ENCODE assay signal across 1 cellular context in the genomic region with DNA sequence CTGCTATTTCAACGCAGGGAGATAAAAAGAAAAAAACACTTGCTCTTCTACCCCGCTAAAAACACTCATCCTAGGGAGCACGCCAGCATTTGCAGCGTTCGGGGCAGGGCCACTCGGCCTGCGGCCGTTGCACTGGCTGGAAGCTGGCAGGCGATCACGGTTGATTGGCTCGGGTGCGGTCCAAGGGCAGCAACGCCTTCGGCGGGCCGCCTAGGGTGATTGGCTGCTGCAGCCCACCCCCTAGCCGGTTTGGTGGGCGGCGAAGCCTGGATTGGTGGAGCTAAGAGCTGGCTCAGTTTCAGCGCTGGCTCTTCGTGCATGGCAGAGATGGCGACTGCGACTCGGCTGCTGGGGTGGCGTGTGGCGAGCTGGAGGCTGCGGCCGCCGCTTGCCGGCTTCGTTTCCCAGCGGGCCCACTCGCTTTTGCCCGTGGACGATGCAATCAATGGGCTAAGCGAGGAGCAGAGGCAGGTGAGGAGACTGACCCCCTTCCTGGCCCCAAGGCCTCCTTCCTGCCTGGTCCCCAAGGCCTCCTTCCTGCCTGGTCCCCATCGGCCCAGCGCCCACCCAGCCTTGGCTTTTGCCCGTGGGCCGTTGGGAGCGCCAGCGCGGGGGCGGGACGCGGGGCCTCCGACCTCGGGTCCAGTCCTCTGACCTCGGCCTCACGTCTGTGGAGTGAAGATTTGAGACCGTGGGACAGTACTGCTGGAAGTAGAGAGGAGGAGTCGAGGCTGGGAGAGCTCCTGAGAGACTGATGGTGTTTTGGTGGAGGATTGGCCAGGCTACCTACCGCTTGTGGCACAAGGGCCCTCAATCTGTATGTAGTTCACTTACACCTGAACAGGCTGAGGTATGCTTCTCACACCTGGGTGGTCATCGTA.
TF ChIP-seq lines count a peak whose summit lies in the region.

Gene IVD (plus strand): TSS at position 295 of the 881 bp plus-strand sequence. CDS start 33 bp downstream, at position 328.

TF ChIP-seq in HepG2, 621 proteins besides CTCF, POLR2A, EP300 and RAD21 (continued from another document and continues in another):
- TF ChIP-seq, protein P1, sequence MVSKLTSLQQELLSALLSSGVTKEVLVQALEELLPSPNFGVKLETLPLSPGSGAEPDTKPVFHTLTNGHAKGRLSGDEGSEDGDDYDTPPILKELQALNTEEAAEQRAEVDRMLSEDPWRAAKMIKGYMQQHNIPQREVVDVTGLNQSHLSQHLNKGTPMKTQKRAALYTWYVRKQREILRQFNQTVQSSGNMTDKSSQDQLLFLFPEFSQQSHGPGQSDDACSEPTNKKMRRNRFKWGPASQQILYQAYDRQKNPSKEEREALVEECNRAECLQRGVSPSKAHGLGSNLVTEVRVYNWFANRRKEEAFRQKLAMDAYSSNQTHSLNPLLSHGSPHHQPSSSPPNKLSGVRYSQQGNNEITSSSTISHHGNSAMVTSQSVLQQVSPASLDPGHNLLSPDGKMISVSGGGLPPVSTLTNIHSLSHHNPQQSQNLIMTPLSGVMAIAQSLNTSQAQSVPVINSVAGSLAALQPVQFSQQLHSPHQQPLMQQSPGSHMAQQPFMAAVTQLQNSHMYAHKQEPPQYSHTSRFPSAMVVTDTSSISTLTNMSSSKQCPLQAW (CRISPR knock-in tag; IDR thresholded peaks at IDR 0.05) = peak; percentile 50; the same call in 1 of the 2 replicates
- TF ChIP-seq AGO2 (optimal IDR thresholded peaks at IDR 0.05; ENCODE audit: low read depth, low read length) (peak; percentile 71), ZNF792 (CRISPR knock-in tag; IDR thresholded peaks at IDR 0.05) (peak; percentile 50; the same call in 1 of the 2 replicates), ZNF572 (CRISPR knock-in tag; IDR thresholded peaks at IDR 0.05) (no peak), ZNF788 (CRISPR knock-in tag; IDR thresholded peaks at IDR 0.05; ENCODE audit: borderline replicate concordance) (peak; percentile 25; the same call in 1 of the 2 replicates), ZNF772 (CRISPR knock-in tag; IDR thresholded peaks at IDR 0.05) (peak; percentile 78; the same call in 1 of the 2 replicates), ZNF143 (CRISPR knock-in tag; IDR thresholded peaks at IDR 0.05) (no peak), MATR3 (CRISPR knock-in tag; IDR thresholded peaks at IDR 0.05) (no peak), CSRNP2 (CRISPR knock-in tag; conservative IDR thresholded peaks at IDR 0.05; ENCODE audit: low read depth) (no peak), SCMH1 (CRISPR knock-in tag; IDR thresholded peaks at IDR 0.05; ENCODE audit: borderline replicate concordance) (no peak), ZNF33B (CRISPR knock-in tag; IDR thresholded peaks at IDR 0.05) (0 out of 2 replicates have a peak, but pooled peaks have one; percentile 71), GFI1 (CRISPR knock-in tag; IDR thresholded peaks at IDR 0.05; ENCODE audit: borderline replicate concordance) (no peak; the same call in 1 of the 2 replicates), FOXO1 (CRISPR knock-in tag; IDR thresholded peaks at IDR 0.05) (peak; percentile 25; the same call in 1 of the 2 replicates), ARID3A (IDR thresholded peaks at IDR 0.05; ENCODE audit: low read depth, low read length) (no peak), ATF7 (IDR thresholded peaks at IDR 0.05) (no peak), ATF7 (CRISPR knock-in tag; IDR thresholded peaks at IDR 0.05) (no peak), KIAA2018 (CRISPR knock-in tag; IDR thresholded peaks at IDR 0.05; ENCODE audit: borderline replicate concordance) (peak; percentile 71; the same call in 1 of the 2 replicates), CBX5 (CRISPR knock-in tag; IDR thresholded peaks at IDR 0.05; ENCODE audit: borderline replicate concordance) (no peak), ZNF512 (CRISPR knock-in tag; IDR thresholded peaks at IDR 0.05) (no peak), WIZ (CRISPR knock-in tag; IDR thresholded peaks at IDR 0.05) (0 out of 2 replicates have a peak, but pooled peaks have one; percentile 52), SPEN (CRISPR knock-in tag; IDR thresholded peaks at IDR 0.05; ENCODE audit: low read depth) (peak; percentile 78), ZNF724P (CRISPR knock-in tag; IDR thresholded peaks at IDR 0.05; ENCODE audit: borderline replicate concordance) (peak; percentile 81; the same call in 1 of the 2 replicates), ZNF335 (CRISPR knock-in tag; IDR thresholded peaks at IDR 0.05) (peak; percentile 52), GRHL1 (CRISPR knock-in tag; conservative IDR thresholded peaks at IDR 0.05) (no peak), POLR2AphosphoS5 (IDR thresholded peaks at IDR 0.05; ENCODE audit: low read depth, low read length) (peak; percentile 91), ZFP36L2 (CRISPR knock-in tag; IDR thresholded peaks at IDR 0.05) (no peak), MEIS1 (CRISPR knock-in tag; IDR thresholded peaks at IDR 0.05; ENCODE audit: borderline replicate concordance) (peak; percentile 57; the same call in 1 of the 2 replicates), ELF3 (CRISPR knock-in tag; IDR thresholded peaks at IDR 0.05) (peak; percentile 19; the same call in 1 of the 2 replicates), ZNF34 (CRISPR knock-in tag; IDR thresholded peaks at IDR 0.05; ENCODE audit: borderline replicate concordance) (0 out of 2 replicates have a peak, but pooled peaks have one; percentile 55), SRY (CRISPR knock-in tag; IDR thresholded peaks at IDR 0.05) (peak; percentile 79; the same call in 1 of the 2 replicates), ZNF343 (CRISPR knock-in tag; IDR thresholded peaks at IDR 0.05) (peak; percentile 73; the same call in 1 of the 2 replicates), ZNF781 (CRISPR knock-in tag; IDR thresholded peaks at IDR 0.05; ENCODE audit: borderline replicate concordance, not compliant biosample characterization) (peak; percentile 55), TBX2 (CRISPR knock-in tag; IDR thresholded peaks at IDR 0.05; ENCODE audit: borderline replicate concordance) (peak; percentile 76; the same call in 1 of the 2 replicates), ZNF30 (CRISPR knock-in tag; IDR thresholded peaks at IDR 0.05) (no peak), THYN1 (CRISPR knock-in tag; IDR thresholded peaks at IDR 0.05; ENCODE audit: borderline replicate concordance, low read depth) (no peak), ZNF713 (CRISPR knock-in tag; IDR thresholded peaks at IDR 0.05) (0 out of 2 replicates have a peak, but pooled peaks have one; percentile 4)
- TF ChIP-seq, protein P2, sequence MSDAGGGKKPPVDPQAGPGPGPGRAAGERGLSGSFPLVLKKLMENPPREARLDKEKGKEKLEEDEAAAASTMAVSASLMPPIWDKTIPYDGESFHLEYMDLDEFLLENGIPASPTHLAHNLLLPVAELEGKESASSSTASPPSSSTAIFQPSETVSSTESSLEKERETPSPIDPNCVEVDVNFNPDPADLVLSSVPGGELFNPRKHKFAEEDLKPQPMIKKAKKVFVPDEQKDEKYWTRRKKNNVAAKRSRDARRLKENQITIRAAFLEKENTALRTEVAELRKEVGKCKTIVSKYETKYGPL (CRISPR knock-in tag; IDR thresholded peaks at IDR 0.05) = no peak
- TF ChIP-seq, protein P3, sequence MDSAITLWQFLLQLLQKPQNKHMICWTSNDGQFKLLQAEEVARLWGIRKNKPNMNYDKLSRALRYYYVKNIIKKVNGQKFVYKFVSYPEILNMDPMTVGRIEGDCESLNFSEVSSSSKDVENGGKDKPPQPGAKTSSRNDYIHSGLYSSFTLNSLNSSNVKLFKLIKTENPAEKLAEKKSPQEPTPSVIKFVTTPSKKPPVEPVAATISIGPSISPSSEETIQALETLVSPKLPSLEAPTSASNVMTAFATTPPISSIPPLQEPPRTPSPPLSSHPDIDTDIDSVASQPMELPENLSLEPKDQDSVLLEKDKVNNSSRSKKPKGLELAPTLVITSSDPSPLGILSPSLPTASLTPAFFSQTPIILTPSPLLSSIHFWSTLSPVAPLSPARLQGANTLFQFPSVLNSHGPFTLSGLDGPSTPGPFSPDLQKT (CRISPR knock-in tag; IDR thresholded peaks at IDR 0.05; ENCODE audit: borderline replicate concordance) = no peak
